ENCODE assay signal across 18 cellular contexts in genomic region chr12:3205742-3206519, GRCh38.
A peak's percentile ranks its signal among the peaks of the same experiment; 100 is the strongest.
DNase-seq lines count a peak whose midpoint lies in the region; ATAC-seq, FAIRE-seq and TF ChIP-seq lines count a peak whose summit lies in the region.
"Had no signal": no experiment of that assay in that cellular context is flagged by ENCODE, and none has a peak within 500 bp of the region (broad histone marks: within the 10 kb centered on the region; RNA-seq: fewer than 3 reads in every experiment).

No MANE protein-coding gene starts in this region.

- H3K27me3 Mint-ChIP-seq in astrocyte (ENCODE audit: low read depth, unreplicated experiment): peaks cover 11% of the 10 kb centered on the region

- H3K27ac ChIP-seq in astrocyte (ENCODE audit: low read depth, low read length) (no peak overlapping the region), heart right ventricle (peak overlapping the region; percentile 46 to 93 (median 89)), prostate gland (peak overlapping the region; percentile 57 to 62)
- H3K27ac ChIP-seq: RWPE1, uterus had no signal

- peaks cover 3% of the 10 kb centered on the region for H3K36me3 Mint-ChIP-seq in astrocyte (ENCODE audit: low read depth, unreplicated experiment)
- H3K36me3 Mint-ChIP-seq: IgD-negative memory B cell; stimulated activated naive B cell treated with anti-CD40 and anti-IgM and Interleukin-4, amounts not matched to agents 10 μg/mL and 1 μg/mL and 100 μg/mL, for 72 hours had no signal

- ATAC-seq in heart right ventricle: peak in 6 of 8 donors; percentile 3 to 43 (median 12)
- ATAC-seq in HG02763 (IDR thresholded peaks at IDR 0.05; ENCODE audit: unreplicated experiment): no peak
- ATAC-seq in HG03095 (IDR thresholded peaks at IDR 0.05; ENCODE audit: unreplicated experiment): no peak
- ATAC-seq: activated CD4-positive, CD25-positive, alpha-beta regulatory T cell treated with anti-CD3 and anti-CD28 coated beads, Interleukin-2, amount 50 U/mL, for 24 hours; stimulated activated naive B cell treated with anti-CD40 and anti-IgM and Interleukin-4, amounts not matched to agents 10 μg/mL and 1 μg/mL and 100 μg/mL, for 72 hours had no signal

- DNase-seq in COLO829 (ENCODE audit: low spot score): peak; percentile 20
- no peak for DNase-seq in astrocyte (ENCODE audit: low read depth)
- DNase-seq in heart right ventricle: peak in 1 of 2 donors; percentile 38
- DNase-seq in prostate gland (ENCODE audit: low spot score): peak; percentile 63
- no peak for DNase-seq in AML-193 (lab: John Stamatoyannopoulos, UW)
- DNase-seq in NCI-H2107 (lab: John Stamatoyannopoulos, UW): no peak
- DNase-seq: Caco-2; endodermal cell; foreskin melanocyte; GF-D8; stimulated activated naive B cell treated with anti-CD40 and anti-IgM and Interleukin-4, amounts not matched to agents 10 μg/mL and 1 μg/mL and 100 μg/mL, for 72 hours; T-helper 1 cell; uterus had no signal

- H3K4me3 ChIP-seq in astrocyte (ENCODE audit: insufficient read depth, low read depth, low read length) (no peak overlapping the region), heart right ventricle (no peak overlapping the region), prostate gland (no peak overlapping the region)
- H3K4me3 ChIP-seq: uterus had no signal

- H3K9me3 ChIP-seq in astrocyte (ENCODE audit: insufficient read depth, low read depth, low read length) (no peaks in the 10 kb centered on the region), heart right ventricle (no peaks in the 10 kb centered on the region), prostate gland (no peaks in the 10 kb centered on the region)
- H3K9me3 ChIP-seq: Caco-2, uterus had no signal

- no peak for TF ChIP-seq CTCF in astrocyte (IDR thresholded peaks at IDR 0.05; ENCODE audit: insufficient read depth, low read depth, low read length)
- TF ChIP-seq CTCF in heart right ventricle (IDR thresholded peaks at IDR 0.05): no peak
- TF ChIP-seq CTCF in prostate gland (IDR thresholded peaks at IDR 0.05): no peak

- H3K79me2 ChIP-seq in astrocyte (ENCODE audit: insufficient read depth, low read length): no peaks in the 10 kb centered on the region

- no peak for FAIRE-seq in astrocyte (lab: Jason Lieb, UNC)

- TF ChIP-seq POLR2A in prostate gland (IDR thresholded peaks at IDR 0.05): no peak

- no peak overlapping the region for H3K9ac ChIP-seq in astrocyte (ENCODE audit: low read length)

- H4K20me1 ChIP-seq in astrocyte (ENCODE audit: insufficient read depth, low read length): peaks cover 61% of the 10 kb centered on the region

- peaks cover 26% of the 10 kb centered on the region for H3K4me1 Mint-ChIP-seq in astrocyte (ENCODE audit: low read depth, unreplicated experiment)

- no peak overlapping the region for H3K27ac Mint-ChIP-seq in astrocyte (ENCODE audit: unreplicated experiment)
- H3K27ac Mint-ChIP-seq: stimulated activated naive B cell treated with anti-CD40 and anti-IgM and Interleukin-4, amounts not matched to agents 10 μg/mL and 1 μg/mL and 100 μg/mL, for 72 hours had no signal

- H3K27me3 ChIP-seq in astrocyte (ENCODE audit: insufficient read depth, low read length) (peaks cover 17% of the 10 kb centered on the region), heart right ventricle (peaks cover 0 to 20% (median 0%) of the 10 kb centered on the region in 7 donors), prostate gland (replicated peaks; ENCODE audit: insufficient read depth) (no peaks in the 10 kb centered on the region)
- H3K27me3 ChIP-seq: uterus had no signal

- H3K4me1 ChIP-seq in astrocyte (ENCODE audit: insufficient read depth, low read length): peaks cover 20% of the 10 kb centered on the region
- peaks cover 33 to 77% (median 56%) of the 10 kb centered on the region in 9 donors for H3K4me1 ChIP-seq in heart right ventricle
- peaks cover 14% of the 10 kb centered on the region for H3K4me1 ChIP-seq in prostate gland (replicated peaks)
- H3K4me1 ChIP-seq: uterus had no signal

- no peaks in the 10 kb centered on the region for H3K9me3 Mint-ChIP-seq in astrocyte (ENCODE audit: unreplicated experiment)
- H3K9me3 Mint-ChIP-seq: endodermal cell; stimulated activated naive B cell treated with anti-CD40 and anti-IgM and Interleukin-4, amounts not matched to agents 10 μg/mL and 1 μg/mL and 100 μg/mL, for 72 hours had no signal

- WGBS in heart right ventricle, 2 donors: 28 to 37% methylated on average over 13 of the region's 13 CpGs
- WGBS in prostate gland: 56% methylated on average over 13 of the region's 13 CpGs

- no peaks in the 10 kb centered on the region for H3K36me3 ChIP-seq in astrocyte (ENCODE audit: insufficient read depth, low read length)
- H3K36me3 ChIP-seq in heart right ventricle: peaks cover 0 to 6% (median 0%) of the 10 kb centered on the region in 9 donors
- no peaks in the 10 kb centered on the region for H3K36me3 ChIP-seq in prostate gland
- H3K36me3 ChIP-seq: uterus had no signal

- H3K4me3 Mint-ChIP-seq in astrocyte (ENCODE audit: unreplicated experiment): no peak overlapping the region
- H3K4me3 Mint-ChIP-seq: endodermal cell; stimulated activated naive B cell treated with anti-CD40 and anti-IgM and Interleukin-4, amounts not matched to agents 10 μg/mL and 1 μg/mL and 100 μg/mL, for 72 hours had no signal

- intact Hi-C loops in heart right ventricle (cut with DNase I): loop anchor here in 5 of 10 donors (5.0 to 10.0 kb wide), 4 partner anchors 49 to 71 kb away; no protein-coding TSS in a partner anchor
- intact Hi-C loops in prostate gland (cut with DNase I): loop anchor here (10.0 kb wide), 1 partner anchor 69 kb away; no protein-coding TSS in a partner anchor

- H2AFZ ChIP-seq in astrocyte (ENCODE audit: low read depth, low read length): no peak overlapping the region

- peak overlapping the region; percentile 45 for H3K4me2 ChIP-seq in astrocyte (ENCODE audit: low read length)

Comparison
In these comparisons a context has a peak if more than half of its experiments do, and no peak if none do; other contexts are left out.
1. DNase-seq: peak in COLO829 (single experiment) and prostate gland (single experiment); none in astrocyte (single experiment), AML-193 (0 of 2) and NCI-H2107 (single experiment).
2. ATAC-seq: peak in heart right ventricle (6 of 8); none in HG02763 (single experiment) and HG03095 (single experiment).